ENCODE assay signal across 9 cellular contexts in genomic region chr11:11620966-11621880, GRCh38. TPM values are rescaled to one million over a fixed set of nuclear protein-coding genes. Genes with fewer than 3 reads are reported as not detected.
DNase-seq lines count a peak whose midpoint lies in the region; ATAC-seq, FAIRE-seq and TF ChIP-seq lines count a peak whose summit lies in the region.
"Had no signal": no experiment of that assay in that cellular context is flagged by ENCODE, and none has a peak within 500 bp of the region (broad histone marks: within the 10 kb centered on the region; RNA-seq: fewer than 3 reads in every experiment).

No MANE protein-coding gene starts in this region.

- 0 to 1% methylated on average over 15 to 73 of the region's 73 CpGs for WGBS in body of pancreas, 2 donors

- intact Hi-C loops in body of pancreas (cut with DNase I) (no loop called here), kidney (cut with DNase I) (no loop called here)

- H3K9me3 ChIP-seq in body of pancreas (no peaks in the 10 kb centered on the region), kidney (ENCODE audit: control insufficient read depth in 1 of 2, low read length in 2 of 2) (no peaks in the 10 kb centered on the region)

- peak overlapping the region in 3 of 4 donors; percentile 51 to 70 (median 67) for H3K27ac ChIP-seq in body of pancreas
- H3K27ac ChIP-seq in kidney (ENCODE audit: low read depth in 2 of 2, low read length in 2 of 2) = peak overlapping the region; percentile 36 to 77

- H3K4me1 ChIP-seq in body of pancreas (peaks cover 26% of the 10 kb centered on the region), kidney (ENCODE audit: control insufficient read depth in 1 of 2, insufficient read depth in 1 of 2, low read depth in 1 of 2, low read length in 2 of 2) (peaks cover 0 to 24% of the 10 kb centered on the region in 2 donors)

- peak; percentile 31 to 62 for DNase-seq in NCI-H2081 (lab: John Stamatoyannopoulos, UW)
- DNase-seq in NCI-H2081 treated with DMSO at 0.1 percent for 48 hours (lab: John Stamatoyannopoulos, UW) = no peak
- DNase-seq in H4 (ENCODE audit: low spot score) = peak; percentile 27
- DNase-seq in NCI-H460 (ENCODE audit: extremely low read depth, low read depth) = peak; percentile 12
- DNase-seq in body of pancreas = peak; percentile 17 to 39 (median 27)
- DNase-seq in kidney = peak; percentile 80
- peak; percentile 15 for DNase-seq in stimulated activated CD4-positive, alpha-beta T cell treated with anti-CD3 and anti-CD28 coated beads, Interleukin-4, amount 100 ng/mL, for 1 hour
- DNase-seq in NCI-H2029 treated with DMSO at 0.1 percent for 48 hours (lab: John Stamatoyannopoulos, UW) = no peak
- DNase-seq: DND-41 had no signal

- peak overlapping the region; percentile 61 to 64 for H3K9ac ChIP-seq in kidney (ENCODE audit: low read length in 2 of 2)

- no peaks in the 10 kb centered on the region for H3K27me3 ChIP-seq in body of pancreas

- no peak for FAIRE-seq in kidney (lab: Jason Lieb, UNC)

- TF ChIP-seq POLR2A in body of pancreas (IDR thresholded peaks at IDR 0.05) = no peak

- ATAC-seq in body of pancreas = peak; percentile 16

- H3K36me3 ChIP-seq in body of pancreas (replicated peaks in 1 of 2; ENCODE audit: insufficient read depth in 1 of 2, low read depth in 2 of 2) (no peaks in the 10 kb centered on the region), kidney (ENCODE audit: control insufficient read depth in 1 of 2, insufficient read depth in 2 of 2, low read length in 2 of 2) (no peaks in the 10 kb centered on the region)

- TF ChIP-seq CTCF in body of pancreas (IDR thresholded peaks at IDR 0.05) (peak in 1 of 7 experiments; percentile 5), kidney (IDR thresholded peaks at IDR 0.05; ENCODE audit: borderline replicate concordance, extremely low read depth, insufficient read depth) (peak; percentile 24)

- peak overlapping the region; percentile 19 to 43 for H3K4me3 ChIP-seq in body of pancreas
- H3K4me3 ChIP-seq in kidney (ENCODE audit: low read length in 2 of 2) = peak overlapping the region; percentile 74 to 77

RNA-seq across cellular contexts. Expression of gene GALNT18, which starts 0.6 kb away (rescaled TPM):
- 5.0 and 6.8 TPM in 2 replicates for total RNA-seq in H4 (2014; rRNA removed; shearing (Covaris generic))
- 4.6 and 6.1 TPM in 2 replicates for total RNA-seq in NCI-H460 (2014; rRNA removed; shearing (Covaris generic))
- 15.1 and 19.4 TPM in 2 replicates for polyA plus RNA-seq in NCI-H460 (2014; cell fraction: nucleus; rRNA removed)
- 1 to 10 TPM; 5.3 to 7.3 TPM for total RNA-seq in body of pancreas
- 42.1 TPM for total RNA-seq in kidney
- 27.2 TPM for polyA plus RNA-seq in kidney (ENCODE audit: insufficient read depth, low read depth, low replicate concordance)

Comparison
In these comparisons a context has a peak if more than half of its experiments do, and no peak if none do; other contexts are left out.
1. DNase-seq: peak in NCI-H2081 (2 of 2), H4 (single experiment), NCI-H460 (single experiment), body of pancreas (4 of 4), kidney (single experiment) and stimulated activated CD4-positive, alpha-beta T cell treated with anti-CD3 and anti-CD28 coated beads, Interleukin-4, amount 100 ng/mL, for 1 hour (single experiment); none in NCI-H2081 treated with DMSO at 0.1 percent for 48 hours (single experiment) and NCI-H2029 treated with DMSO at 0.1 percent for 48 hours (single experiment).